19 cellular contexts compared by ENCODE assay signal in the genomic region with DNA sequence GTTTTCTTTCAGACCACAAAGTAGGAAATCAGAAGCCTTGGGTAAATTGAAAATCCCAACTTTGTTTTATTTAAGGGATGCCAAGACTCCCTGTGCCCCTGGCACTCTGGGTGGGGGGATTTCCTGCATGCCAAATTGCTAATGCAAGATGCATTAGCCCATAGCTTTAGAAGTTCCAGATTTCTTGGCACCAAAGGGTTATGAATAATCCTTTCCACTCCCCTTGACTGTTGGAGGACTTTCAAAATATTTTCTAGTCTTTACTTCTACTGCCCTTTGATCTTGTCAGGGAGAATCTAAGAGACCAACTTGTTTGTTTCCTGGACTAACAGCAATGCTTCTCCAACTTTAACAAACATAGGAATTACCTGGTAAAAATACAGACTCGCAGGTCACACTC.
DNase-seq lines count a peak whose midpoint lies in the region; TF ChIP-seq lines count a peak whose summit lies in the region.
"Had no signal": no experiment of that assay in that cellular context is flagged by ENCODE, and none has a peak within 500 bp of the region (broad histone marks: within the 10 kb centered on the region; RNA-seq: fewer than 3 reads in every experiment).

No MANE protein-coding gene starts in this region.

- intact Hi-C loops in MCF 10A (cut with micrococcal nuclease) (loop anchor here (2.0 to 5.0 kb wide), 2 partner anchors 63 to 79 kb away; no protein-coding TSS in a partner anchor), esophagus squamous epithelium (cut with DNase I) (no loop called here), thyroid gland (cut with DNase I) (no loop called here)

- H3K36me3 Mint-ChIP-seq in MCF 10A (ENCODE audit: insufficient read depth, unreplicated experiment) = no peaks in the 10 kb centered on the region
- H3K36me3 Mint-ChIP-seq: memory B cell had no signal

- no peaks in the 10 kb centered on the region for H3K27me3 Mint-ChIP-seq in MCF 10A (ENCODE audit: insufficient read depth, unreplicated experiment)
- H3K27me3 Mint-ChIP-seq: memory B cell had no signal

- WGBS in esophagus squamous epithelium, 2 donors = 13 to 57% methylated on average over 1 of the region's 1 CpG
- WGBS in thyroid gland, 2 donors = 93 to 100% methylated on average over 1 of the region's 1 CpG

- H3K27me3 ChIP-seq in esophagus squamous epithelium (no peaks in the 10 kb centered on the region), thyroid gland (no peaks in the 10 kb centered on the region)
- H3K27me3 ChIP-seq: ovary had no signal

- H3K9me3 Mint-ChIP-seq in MCF 10A (ENCODE audit: unreplicated experiment) = peaks cover 15% of the 10 kb centered on the region

- CTCF ChIA-PET in MCF 10A (lab: Yijun Ruan, JAX) = interaction anchor here (0.7 to 1.4 kb wide), 4 partner anchors 71 to 296 kb away, joined by 3 to 5 read pairs (median 4); no protein-coding TSS in a partner anchor

- peak; percentile 24 for DNase-seq in AG09309 (ENCODE audit: low read depth)
- DNase-seq in M059J (ENCODE audit: low read depth) = peak; percentile 95
- peak; percentile 85 for DNase-seq in MCF 10A (ENCODE audit: unreplicated experiment)
- peak; percentile 57 for DNase-seq in kidney glomerular epithelial cell (lab: John Stamatoyannopoulos, UW)
- DNase-seq in D341Med (ENCODE audit: low spot score) = no peak
- no peak for DNase-seq in NCI-H345 (lab: John Stamatoyannopoulos, UW)
- no peak for DNase-seq in esophagus squamous epithelium (lab: John Stamatoyannopoulos, UW)
- DNase-seq in thyroid gland = no peak
- DNase-seq: activated T-cell treated with anti-CD3 and anti-CD28 coated beads, Interleukin-2, amount 50 U/mL, for 48 hours; AML-193; anterior cingulate cortex; effector CD8-positive, alpha-beta T cell; hypothalamus; Kasumi-1; NCI-H2081 treated with DMSO at 0.1 percent for 48 hours; NK-92 treated with Interleukin-12 subunit alpha and Interleukin-12 subunit beta, amount 100 ng/mL, for 24 hours; ovary had no signal

- POLR2A ChIA-PET in MCF 10A (lab: Yijun Ruan, JAX) = interaction anchor here (0.5 to 1.5 kb wide), 6 partner anchors 12 to 227 kb away, joined by 3 to 11 read pairs (median 4); no protein-coding TSS in a partner anchor

- H3K27ac ChIP-seq in esophagus squamous epithelium (no peak overlapping the region), thyroid gland (no peak overlapping the region)
- H3K27ac ChIP-seq: ovary had no signal

- H3K4me3 ChIP-seq in AG09309 (ENCODE audit: control insufficient read depth, low read depth, low read length) = no peak overlapping the region
- H3K4me3 ChIP-seq in esophagus squamous epithelium = no peak overlapping the region
- no peak overlapping the region for H3K4me3 ChIP-seq in thyroid gland (replicated peaks in 1 of 3)
- H3K4me3 ChIP-seq: GM12878, ovary had no signal

- peaks cover 0 to 11% (median 0%) of the 10 kb centered on the region in 3 donors for H3K4me1 ChIP-seq in esophagus squamous epithelium
- H3K4me1 ChIP-seq in thyroid gland = no peaks in the 10 kb centered on the region

- TF ChIP-seq POLR2A in esophagus squamous epithelium (IDR thresholded peaks at IDR 0.05) = no peak
- TF ChIP-seq POLR2A in thyroid gland (IDR thresholded peaks at IDR 0.05) = no peak

- H3K27ac Mint-ChIP-seq in MCF 10A (ENCODE audit: low read depth, unreplicated experiment) = peak overlapping the region; percentile 88
- H3K27ac Mint-ChIP-seq: memory B cell had no signal

- H3K4me1 Mint-ChIP-seq in MCF 10A (ENCODE audit: insufficient read depth, unreplicated experiment) = peaks cover 14% of the 10 kb centered on the region
- H3K4me1 Mint-ChIP-seq: memory B cell had no signal

- TF ChIP-seq CTCF in AG09309 (IDR thresholded peaks at IDR 0.05; ENCODE audit: control insufficient read depth, insufficient read depth, low read depth, low read length, missing control alignments) = no peak
- no peak for TF ChIP-seq CTCF in MCF 10A (IDR thresholded peaks at IDR 0.05; ENCODE audit: unreplicated experiment)
- TF ChIP-seq CTCF in esophagus squamous epithelium (IDR thresholded peaks at IDR 0.05) = no peak
- no peak for TF ChIP-seq CTCF in thyroid gland (IDR thresholded peaks at IDR 0.05)

- H3K9me3 ChIP-seq in esophagus squamous epithelium (no peaks in the 10 kb centered on the region), thyroid gland (no peaks in the 10 kb centered on the region)
- H3K9me3 ChIP-seq: ovary had no signal

- peak overlapping the region; percentile 52 for H3K4me3 Mint-ChIP-seq in MCF 10A (ENCODE audit: unreplicated experiment)
- H3K4me3 Mint-ChIP-seq: memory B cell had no signal

- no TSS peak for BruUV-seq in MCF 10A (replicated peaks; lab: Mats Ljungman, UMichigan)

- no peaks in the 10 kb centered on the region for H3K36me3 ChIP-seq in esophagus squamous epithelium
- no peaks in the 10 kb centered on the region for H3K36me3 ChIP-seq in thyroid gland
- H3K36me3 ChIP-seq: ovary had no signal

Comparison
In these comparisons a context has a peak if more than half of its experiments do, and no peak if none do; other contexts are left out.
1. DNase-seq: peak in AG09309 (single experiment), M059J (single experiment), MCF 10A (single experiment) and kidney glomerular epithelial cell (single experiment); none in D341Med (single experiment), NCI-H345 (single experiment), esophagus squamous epithelium (single experiment) and thyroid gland (0 of 2).